In the genomic region with DNA sequence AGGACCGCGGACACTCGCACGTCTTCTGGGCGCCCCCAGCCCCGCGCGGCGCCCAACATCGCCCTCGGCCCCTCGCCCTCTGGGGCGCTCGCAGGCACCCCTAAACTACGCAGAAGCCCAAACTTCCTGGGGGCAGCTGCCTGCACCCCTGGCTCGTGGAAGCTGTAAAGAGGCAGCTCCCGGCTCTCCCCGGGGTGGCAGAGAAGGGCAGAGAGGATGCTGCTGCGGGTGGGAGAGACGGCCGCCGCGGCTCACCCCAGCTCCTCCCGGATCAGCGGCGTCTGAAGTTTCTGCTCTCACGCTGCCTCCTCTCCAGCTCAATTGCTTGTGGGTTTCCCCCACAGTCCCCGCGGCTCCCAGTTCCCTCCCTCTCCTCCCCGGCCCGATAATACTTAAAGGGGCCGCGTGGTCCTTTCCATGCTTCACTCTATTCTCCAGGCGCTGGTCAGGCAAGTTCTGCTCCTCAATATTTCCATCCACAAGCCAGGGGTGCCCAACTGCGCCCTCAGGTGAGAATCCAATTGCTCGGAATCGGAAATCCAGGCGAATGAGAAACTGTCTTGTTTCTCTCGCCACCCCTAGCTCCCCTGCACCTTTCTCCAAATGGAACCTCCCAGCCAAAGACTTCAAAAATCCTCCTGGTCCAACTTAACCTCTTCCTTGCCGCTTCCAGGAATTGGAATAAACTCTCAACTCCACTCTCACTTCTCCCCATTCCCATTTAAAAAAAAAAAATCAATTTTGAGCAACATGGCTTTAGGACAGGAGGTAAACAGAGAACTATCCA, we compare ENCODE assay signal across 1 cellular context.
TF ChIP-seq lines count a peak whose summit lies in the region.

No MANE protein-coding gene starts in this region.

TF ChIP-seq in HepG2, 621 proteins besides CTCF, POLR2A, EP300 and RAD21 (continued from another document and continues in another):
- TF ChIP-seq, protein P1, sequence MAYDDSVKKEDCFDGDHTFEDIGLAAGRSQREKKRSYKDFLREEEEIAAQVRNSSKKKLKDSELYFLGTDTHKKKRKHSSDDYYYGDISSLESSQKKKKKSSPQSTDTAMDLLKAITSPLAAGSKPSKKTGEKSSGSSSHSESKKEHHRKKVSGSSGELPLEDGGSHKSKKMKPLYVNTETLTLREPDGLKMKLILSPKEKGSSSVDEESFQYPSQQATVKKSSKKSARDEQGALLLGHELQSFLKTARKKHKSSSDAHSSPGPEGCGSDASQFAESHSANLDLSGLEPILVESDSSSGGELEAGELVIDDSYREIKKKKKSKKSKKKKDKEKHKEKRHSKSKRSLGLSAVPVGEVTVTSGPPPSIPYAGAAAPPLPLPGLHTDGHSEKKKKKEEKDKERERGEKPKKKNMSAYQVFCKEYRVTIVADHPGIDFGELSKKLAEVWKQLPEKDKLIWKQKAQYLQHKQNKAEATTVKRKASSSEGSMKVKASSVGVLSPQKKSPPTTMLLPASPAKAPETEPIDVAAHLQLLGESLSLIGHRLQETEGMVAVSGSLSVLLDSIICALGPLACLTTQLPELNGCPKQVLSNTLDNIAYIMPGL (CRISPR knock-in tag; IDR thresholded peaks at IDR 0.05; ENCODE audit: borderline replicate concordance in 1 of 2, low read depth in 1 of 2), result peak in 1 of 2 experiments; percentile 67; a peak in 2 of 4 replicates
- no peak for TF ChIP-seq ZNF878 (CRISPR knock-in tag; IDR thresholded peaks at IDR 0.05)
- TF ChIP-seq ZNF230 (CRISPR knock-in tag; IDR thresholded peaks at IDR 0.05), result 0 out of 2 replicates have a peak, but pooled peaks have one; percentile 68
- TF ChIP-seq ZNF44 (CRISPR knock-in tag; IDR thresholded peaks at IDR 0.05), result no peak
- TF ChIP-seq CEBPB (IDR thresholded peaks at IDR 0.05; ENCODE audit: borderline replicate concordance, low read depth, low read length), result no peak
- TF ChIP-seq, protein P2, sequence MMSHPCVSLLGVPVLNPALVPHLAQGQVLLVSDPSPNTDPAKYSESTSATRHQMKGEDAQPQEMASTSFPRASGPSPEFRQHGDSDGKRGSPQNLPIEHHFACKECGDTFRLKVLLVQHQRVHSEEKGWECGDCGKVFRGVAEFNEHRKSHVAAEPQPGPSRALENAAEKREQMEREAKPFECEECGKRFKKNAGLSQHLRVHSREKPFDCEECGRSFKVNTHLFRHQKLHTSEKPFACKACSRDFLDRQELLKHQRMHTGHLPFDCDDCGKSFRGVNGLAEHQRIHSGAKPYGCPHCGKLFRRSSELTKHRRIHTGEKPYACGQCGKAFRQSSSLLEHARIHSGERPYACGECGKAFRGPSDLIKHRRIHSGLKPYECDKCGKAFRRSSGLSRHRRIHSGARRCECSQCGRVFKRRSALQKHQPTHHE (CRISPR knock-in tag; IDR thresholded peaks at IDR 0.05; ENCODE audit: borderline replicate concordance), result no peak
- TF ChIP-seq PTBP1 (IDR thresholded peaks at IDR 0.05; ENCODE audit: low read depth, low read length, poor library complexity, severe bottlenecking), result no peak
- no peak for TF ChIP-seq PCBP2 (optimal IDR thresholded peaks at IDR 0.05; ENCODE audit: low read depth, low read length, poor library complexity, severe bottlenecking)
- peak; percentile 34; the same call in 1 of the 2 replicates for TF ChIP-seq SNAPC2 (CRISPR knock-in tag; IDR thresholded peaks at IDR 0.05)
- TF ChIP-seq ZNF556 (CRISPR knock-in tag; IDR thresholded peaks at IDR 0.05; ENCODE audit: borderline replicate concordance), result peak; percentile 48; the same call in 1 of the 2 replicates
- TF ChIP-seq, protein P3, sequence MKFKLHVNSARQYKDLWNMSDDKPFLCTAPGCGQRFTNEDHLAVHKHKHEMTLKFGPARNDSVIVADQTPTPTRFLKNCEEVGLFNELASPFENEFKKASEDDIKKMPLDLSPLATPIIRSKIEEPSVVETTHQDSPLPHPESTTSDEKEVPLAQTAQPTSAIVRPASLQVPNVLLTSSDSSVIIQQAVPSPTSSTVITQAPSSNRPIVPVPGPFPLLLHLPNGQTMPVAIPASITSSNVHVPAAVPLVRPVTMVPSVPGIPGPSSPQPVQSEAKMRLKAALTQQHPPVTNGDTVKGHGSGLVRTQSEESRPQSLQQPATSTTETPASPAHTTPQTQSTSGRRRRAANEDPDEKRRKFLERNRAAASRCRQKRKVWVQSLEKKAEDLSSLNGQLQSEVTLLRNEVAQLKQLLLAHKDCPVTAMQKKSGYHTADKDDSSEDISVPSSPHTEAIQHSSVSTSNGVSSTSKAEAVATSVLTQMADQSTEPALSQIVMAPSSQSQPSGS (CRISPR knock-in tag; IDR thresholded peaks at IDR 0.05), result no peak
- no peak for TF ChIP-seq ZNF382 (CRISPR knock-in tag; IDR thresholded peaks at IDR 0.05; ENCODE audit: borderline replicate concordance)
- no peak for TF ChIP-seq HMGA1 (CRISPR knock-in tag; conservative IDR thresholded peaks at IDR 0.05)
- TF ChIP-seq POLR2AphosphoS2 (IDR thresholded peaks at IDR 0.05; ENCODE audit: low read depth, low read length), result no peak
- TF ChIP-seq, protein P4, sequence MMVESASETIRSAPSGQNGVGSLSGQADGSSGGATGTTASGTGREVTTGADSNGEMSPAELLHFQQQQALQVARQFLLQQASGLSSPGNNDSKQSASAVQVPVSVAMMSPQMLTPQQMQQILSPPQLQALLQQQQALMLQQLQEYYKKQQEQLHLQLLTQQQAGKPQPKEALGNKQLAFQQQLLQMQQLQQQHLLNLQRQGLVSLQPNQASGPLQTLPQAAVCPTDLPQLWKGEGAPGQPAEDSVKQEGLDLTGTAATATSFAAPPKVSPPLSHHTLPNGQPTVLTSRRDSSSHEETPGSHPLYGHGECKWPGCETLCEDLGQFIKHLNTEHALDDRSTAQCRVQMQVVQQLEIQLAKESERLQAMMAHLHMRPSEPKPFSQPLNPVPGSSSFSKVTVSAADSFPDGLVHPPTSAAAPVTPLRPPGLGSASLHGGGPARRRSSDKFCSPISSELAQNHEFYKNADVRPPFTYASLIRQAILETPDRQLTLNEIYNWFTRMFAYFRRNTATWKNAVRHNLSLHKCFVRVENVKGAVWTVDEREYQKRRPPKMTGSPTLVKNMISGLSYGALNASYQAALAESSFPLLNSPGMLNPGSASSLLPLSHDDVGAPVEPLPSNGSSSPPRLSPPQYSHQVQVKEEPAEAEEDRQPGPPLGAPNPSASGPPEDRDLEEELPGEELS (CRISPR knock-in tag; IDR thresholded peaks at IDR 0.05), result no peak; the same call in 1 of the 2 replicates
- TF ChIP-seq ERF (CRISPR knock-in tag; IDR thresholded peaks at IDR 0.05), result peak; percentile 53; the same call in 1 of the 2 replicates
- TF ChIP-seq, protein P5, sequence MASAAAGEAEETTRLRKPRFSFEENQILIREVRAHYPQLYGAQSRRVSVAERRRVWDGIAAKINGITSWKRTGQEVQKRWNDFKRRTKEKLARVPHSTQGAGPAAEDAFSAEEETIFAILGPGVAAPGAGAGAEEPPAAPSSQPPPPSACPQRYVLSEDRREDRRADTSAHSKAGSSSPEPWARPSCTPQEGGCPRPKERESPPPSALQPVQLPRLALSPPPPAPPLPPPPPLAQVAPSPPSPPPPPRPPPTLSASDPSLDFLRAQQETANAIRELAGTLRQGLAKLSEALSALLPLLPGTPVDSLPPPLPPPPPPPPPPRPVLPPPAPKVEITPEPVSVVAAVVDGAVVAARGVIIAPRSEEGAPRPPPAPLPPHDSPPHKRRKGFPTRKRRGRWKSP (CRISPR knock-in tag; IDR thresholded peaks at IDR 0.05), result no peak; the same call in 1 of the 2 replicates
- TF ChIP-seq, protein P6, sequence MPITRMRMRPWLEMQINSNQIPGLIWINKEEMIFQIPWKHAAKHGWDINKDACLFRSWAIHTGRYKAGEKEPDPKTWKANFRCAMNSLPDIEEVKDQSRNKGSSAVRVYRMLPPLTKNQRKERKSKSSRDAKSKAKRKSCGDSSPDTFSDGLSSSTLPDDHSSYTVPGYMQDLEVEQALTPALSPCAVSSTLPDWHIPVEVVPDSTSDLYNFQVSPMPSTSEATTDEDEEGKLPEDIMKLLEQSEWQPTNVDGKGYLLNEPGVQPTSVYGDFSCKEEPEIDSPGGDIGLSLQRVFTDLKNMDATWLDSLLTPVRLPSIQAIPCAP (CRISPR knock-in tag; IDR thresholded peaks at IDR 0.05; ENCODE audit: low read depth), result no peak
- no peak for TF ChIP-seq ZNF367 (CRISPR knock-in tag; IDR thresholded peaks at IDR 0.05; ENCODE audit: borderline replicate concordance)
- peak; percentile 50; the same call in 1 of the 2 replicates for TF ChIP-seq DNMT3B (CRISPR knock-in tag; conservative IDR thresholded peaks at IDR 0.05)
- TF ChIP-seq, protein P7, sequence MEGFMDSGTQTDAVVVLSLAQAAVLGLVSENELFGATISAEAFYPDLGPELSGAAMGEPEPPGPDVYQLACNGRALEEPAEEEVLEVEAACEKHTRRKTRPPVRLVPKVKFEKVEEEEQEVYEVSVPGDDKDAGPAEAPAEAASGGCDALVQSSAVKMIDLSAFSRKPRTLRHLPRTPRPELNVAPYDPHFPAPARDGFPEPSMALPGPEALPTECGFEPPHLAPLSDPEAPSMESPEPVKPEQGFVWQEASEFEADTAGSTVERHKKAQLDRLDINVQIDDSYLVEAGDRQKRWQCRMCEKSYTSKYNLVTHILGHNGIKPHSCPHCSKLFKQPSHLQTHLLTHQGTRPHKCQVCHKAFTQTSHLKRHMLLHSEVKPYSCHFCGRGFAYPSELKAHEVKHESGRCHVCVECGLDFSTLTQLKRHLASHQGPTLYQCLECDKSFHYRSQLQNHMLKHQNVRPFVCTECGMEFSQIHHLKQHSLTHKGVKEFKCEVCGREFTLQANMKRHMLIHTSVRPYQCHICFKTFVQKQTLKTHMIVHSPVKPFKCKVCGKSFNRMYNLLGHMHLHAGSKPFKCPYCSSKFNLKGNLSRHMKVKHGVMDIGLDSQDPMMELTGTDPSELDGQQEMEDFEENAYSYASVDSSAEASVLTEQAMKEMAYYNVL (CRISPR knock-in tag; IDR thresholded peaks at IDR 0.05; ENCODE audit: borderline replicate concordance), result 0 out of 2 replicates have a peak, but pooled peaks have one; percentile 9
- TF ChIP-seq, protein P8, sequence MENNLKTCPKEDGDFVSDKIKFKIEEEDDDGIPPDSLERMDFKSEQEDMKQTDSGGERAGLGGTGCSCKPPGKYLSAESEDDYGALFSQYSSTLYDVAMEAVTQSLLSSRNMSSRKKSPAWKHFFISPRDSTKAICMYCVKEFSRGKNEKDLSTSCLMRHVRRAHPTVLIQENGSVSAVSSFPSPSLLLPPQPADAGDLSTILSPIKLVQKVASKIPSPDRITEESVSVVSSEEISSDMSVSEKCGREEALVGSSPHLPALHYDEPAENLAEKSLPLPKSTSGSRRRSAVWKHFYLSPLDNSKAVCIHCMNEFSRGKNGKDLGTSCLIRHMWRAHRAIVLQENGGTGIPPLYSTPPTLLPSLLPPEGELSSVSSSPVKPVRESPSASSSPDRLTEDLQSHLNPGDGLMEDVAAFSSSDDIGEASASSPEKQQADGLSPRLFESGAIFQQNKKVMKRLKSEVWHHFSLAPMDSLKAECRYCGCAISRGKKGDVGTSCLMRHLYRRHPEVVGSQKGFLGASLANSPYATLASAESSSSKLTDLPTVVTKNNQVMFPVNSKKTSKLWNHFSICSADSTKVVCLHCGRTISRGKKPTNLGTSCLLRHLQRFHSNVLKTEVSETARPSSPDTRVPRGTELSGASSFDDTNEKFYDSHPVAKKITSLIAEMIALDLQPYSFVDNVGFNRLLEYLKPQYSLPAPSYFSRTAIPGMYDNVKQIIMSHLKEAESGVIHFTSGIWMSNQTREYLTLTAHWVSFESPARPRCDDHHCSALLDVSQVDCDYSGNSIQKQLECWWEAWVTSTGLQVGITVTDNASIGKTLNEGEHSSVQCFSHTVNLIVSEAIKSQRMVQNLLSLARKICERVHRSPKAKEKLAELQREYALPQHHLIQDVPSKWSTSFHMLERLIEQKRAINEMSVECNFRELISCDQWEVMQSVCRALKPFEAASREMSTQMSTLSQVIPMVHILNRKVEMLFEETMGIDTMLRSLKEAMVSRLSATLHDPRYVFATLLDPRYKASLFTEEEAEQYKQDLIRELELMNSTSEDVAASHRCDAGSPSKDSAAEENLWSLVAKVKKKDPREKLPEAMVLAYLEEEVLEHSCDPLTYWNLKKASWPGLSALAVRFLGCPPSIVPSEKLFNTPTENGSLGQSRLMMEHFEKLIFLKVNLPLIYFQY (CRISPR knock-in tag; IDR thresholded peaks at IDR 0.05; ENCODE audit: borderline replicate concordance), result no peak
- TF ChIP-seq, protein P9, sequence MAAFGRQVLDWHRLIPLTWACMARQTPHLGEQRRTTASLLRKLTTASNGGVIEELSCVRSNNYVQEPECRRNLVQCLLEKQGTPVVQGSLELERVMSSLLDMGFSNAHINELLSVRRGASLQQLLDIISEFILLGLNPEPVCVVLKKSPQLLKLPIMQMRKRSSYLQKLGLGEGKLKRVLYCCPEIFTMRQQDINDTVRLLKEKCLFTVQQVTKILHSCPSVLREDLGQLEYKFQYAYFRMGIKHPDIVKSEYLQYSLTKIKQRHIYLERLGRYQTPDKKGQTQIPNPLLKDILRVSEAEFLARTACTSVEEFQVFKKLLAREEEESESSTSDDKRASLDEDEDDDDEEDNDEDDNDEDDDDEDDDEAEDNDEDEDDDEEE (CRISPR knock-in tag; IDR thresholded peaks at IDR 0.05), result no peak
- TF ChIP-seq NFYB (CRISPR knock-in tag; IDR thresholded peaks at IDR 0.05), result peak; percentile 44; the same call in 1 of the 2 replicates
- TF ChIP-seq ZBTB8A (CRISPR knock-in tag; IDR thresholded peaks at IDR 0.05; ENCODE audit: borderline replicate concordance, low read depth), result no peak
- no peak for TF ChIP-seq ZNF329 (CRISPR knock-in tag; IDR thresholded peaks at IDR 0.05; ENCODE audit: low read depth)
- TF ChIP-seq CHD4 (IDR thresholded peaks at IDR 0.05; ENCODE audit: borderline replicate concordance, low read length), result peak; percentile 31; the same call in 1 of the 2 replicates
- TF ChIP-seq ZNF816 (CRISPR knock-in tag; IDR thresholded peaks at IDR 0.05; ENCODE audit: borderline replicate concordance), result no peak
- TF ChIP-seq MED1 (CRISPR knock-in tag; IDR thresholded peaks at IDR 0.05), result peak; percentile 44; the same call in 1 of the 2 replicates
- TF ChIP-seq ZNF891 (CRISPR knock-in tag; IDR thresholded peaks at IDR 0.05), result 0 out of 2 replicates have a peak, but pooled peaks have one; percentile 31
- TF ChIP-seq, protein P10, sequence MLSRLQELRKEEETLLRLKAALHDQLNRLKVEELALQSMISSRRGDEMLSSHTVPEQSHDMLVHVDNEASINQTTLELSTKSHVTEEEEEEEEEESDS (CRISPR knock-in tag; IDR thresholded peaks at IDR 0.05; ENCODE audit: borderline replicate concordance), result 0 out of 2 replicates have a peak, but pooled peaks have one; percentile 18
- no peak for TF ChIP-seq XBP1 (CRISPR knock-in tag; IDR thresholded peaks at IDR 0.05)
- no peak for TF ChIP-seq ZZZ3 (CRISPR knock-in tag; IDR thresholded peaks at IDR 0.05; ENCODE audit: borderline replicate concordance)
- TF ChIP-seq, protein P11, sequence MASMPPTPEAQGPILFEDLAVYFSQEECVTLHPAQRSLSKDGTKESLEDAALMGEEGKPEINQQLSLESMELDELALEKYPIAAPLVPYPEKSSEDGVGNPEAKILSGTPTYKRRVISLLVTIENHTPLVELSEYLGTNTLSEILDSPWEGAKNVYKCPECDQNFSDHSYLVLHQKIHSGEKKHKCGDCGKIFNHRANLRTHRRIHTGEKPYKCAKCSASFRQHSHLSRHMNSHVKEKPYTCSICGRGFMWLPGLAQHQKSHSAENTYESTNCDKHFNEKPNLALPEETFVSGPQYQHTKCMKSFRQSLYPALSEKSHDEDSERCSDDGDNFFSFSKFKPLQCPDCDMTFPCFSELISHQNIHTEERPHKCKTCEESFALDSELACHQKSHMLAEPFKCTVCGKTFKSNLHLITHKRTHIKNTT (CRISPR knock-in tag; IDR thresholded peaks at IDR 0.05), result no peak
